In the genomic region with DNA sequence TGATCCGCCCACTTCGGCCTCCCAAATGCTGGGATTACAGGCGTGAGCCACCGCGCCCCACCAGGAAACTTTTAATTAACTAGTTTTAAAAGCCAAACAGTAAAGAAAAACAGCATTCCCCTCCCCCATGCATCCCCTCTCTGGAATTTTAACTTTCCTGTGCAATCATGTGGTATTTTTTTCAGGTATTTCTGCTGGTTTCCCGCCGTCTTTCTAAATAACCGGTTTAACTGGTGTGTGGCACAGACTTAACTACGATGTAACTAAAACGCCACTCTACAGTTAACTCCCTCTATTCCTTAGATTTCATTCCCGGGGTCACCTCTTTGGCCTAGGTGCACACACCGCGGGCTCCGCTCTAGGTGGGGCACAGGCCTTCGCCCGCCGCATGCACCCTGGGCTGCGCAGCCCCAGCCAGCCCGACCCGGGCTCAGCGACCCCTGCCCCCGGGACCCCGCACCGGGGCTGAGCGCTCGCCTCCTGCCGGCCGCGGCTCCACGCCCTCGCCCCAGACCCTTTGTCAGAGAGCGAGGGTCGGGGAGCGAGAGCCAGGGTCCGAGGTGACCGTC, we compare ENCODE assay signal across 1 cellular context.
TF ChIP-seq lines count a peak whose summit lies in the region.

No MANE protein-coding gene starts in this region.

TF ChIP-seq in IMR-90, 13 proteins besides CTCF, POLR2A, EP300 and RAD21:
- no peak for TF ChIP-seq BHLHE40 (IDR thresholded peaks at IDR 0.05; ENCODE audit: low read depth, low read length)
- TF ChIP-seq CEBPB (IDR thresholded peaks at IDR 0.05; ENCODE audit: low read depth, low read length) = no peak
- TF ChIP-seq NFE2L2 (IDR thresholded peaks at IDR 0.05; ENCODE audit: low read depth, low read length) = no peak
- TF ChIP-seq, protein P1, sequence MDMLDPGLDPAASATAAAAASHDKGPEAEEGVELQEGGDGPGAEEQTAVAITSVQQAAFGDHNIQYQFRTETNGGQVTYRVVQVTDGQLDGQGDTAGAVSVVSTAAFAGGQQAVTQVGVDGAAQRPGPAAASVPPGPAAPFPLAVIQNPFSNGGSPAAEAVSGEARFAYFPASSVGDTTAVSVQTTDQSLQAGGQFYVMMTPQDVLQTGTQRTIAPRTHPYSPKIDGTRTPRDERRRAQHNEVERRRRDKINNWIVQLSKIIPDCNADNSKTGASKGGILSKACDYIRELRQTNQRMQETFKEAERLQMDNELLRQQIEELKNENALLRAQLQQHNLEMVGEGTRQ (IDR thresholded peaks at IDR 0.05; ENCODE audit: low read depth, low read length) = no peak
- TF ChIP-seq MAFK (IDR thresholded peaks at IDR 0.05; ENCODE audit: low read depth, low read length) = no peak
- no peak for TF ChIP-seq MXI1 (IDR thresholded peaks at IDR 0.05; ENCODE audit: borderline replicate concordance, low read depth, low read length)
- no peak for TF ChIP-seq MAZ (IDR thresholded peaks at IDR 0.05; ENCODE audit: borderline replicate concordance, low read depth, low read length)
- no peak for TF ChIP-seq RCOR1 (IDR thresholded peaks at IDR 0.05; ENCODE audit: insufficient replicate concordance, low read length)
